Comparison of ENCODE assay signal across 16 cellular contexts in the genomic region with DNA sequence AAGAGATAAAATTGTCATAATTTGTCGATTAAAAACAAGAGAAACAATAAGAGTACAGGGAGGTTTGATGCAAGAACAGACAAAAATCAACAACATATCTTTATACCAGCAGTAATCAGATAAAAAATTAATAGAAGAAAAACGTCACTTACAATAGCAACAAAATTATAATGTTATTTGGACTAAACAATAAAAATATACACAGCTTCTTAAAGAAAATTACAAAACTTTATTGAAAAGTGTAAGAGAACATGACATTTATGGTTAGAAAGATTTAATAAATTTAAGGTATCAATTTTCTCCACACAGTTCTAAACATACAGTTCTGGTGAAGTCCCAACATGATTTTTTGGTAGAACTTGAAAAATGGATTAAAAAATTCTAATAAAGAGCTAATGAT. TPM values are rescaled to one million over a fixed set of nuclear protein-coding genes. Genes with fewer than 3 reads are reported as not detected.
DNase-seq lines count a peak whose midpoint lies in the region; ATAC-seq, FAIRE-seq and TF ChIP-seq lines count a peak whose summit lies in the region.
"Had no signal": no experiment of that assay in that cellular context is flagged by ENCODE, and none has a peak within 500 bp of the region (broad histone marks: within the 10 kb centered on the region; RNA-seq: fewer than 3 reads in every experiment).

No MANE protein-coding gene starts in this region.

- H3K27me3 ChIP-seq in naive thymus-derived CD4-positive, alpha-beta T cell (ENCODE audit: control insufficient read depth in 2 of 2, insufficient read depth in 2 of 2, low read length in 2 of 2): no peaks in the 10 kb centered on the region
- H3K27me3 ChIP-seq in SK-N-SH (ENCODE audit: insufficient read depth): no peaks in the 10 kb centered on the region
- H3K27me3 ChIP-seq in GM23248 (replicated peaks; ENCODE audit: insufficient read depth): no peaks in the 10 kb centered on the region

- CTCF ChIA-PET in naive thymus-derived CD4-positive, alpha-beta T cell (lab: Charles Lee): interaction anchor here (0.6 kb wide), 1 partner anchor 95 kb away, joined by 3 read pairs; no protein-coding TSS in a partner anchor
- CTCF ChIA-PET in SK-N-SH (lab: Yijun Ruan, JAX): interaction anchor here (0.7 to 1.4 kb wide), 2 partner anchors 11 to 32 kb away, joined by 3 to 4 read pairs; no protein-coding TSS in a partner anchor

- H3K27ac ChIP-seq in naive thymus-derived CD4-positive, alpha-beta T cell (ENCODE audit: low read depth, low read length): no peak overlapping the region
- no peak overlapping the region for H3K27ac ChIP-seq in SK-N-SH (ENCODE audit: low read depth in 2 of 2, low read length in 1 of 2)
- no peak overlapping the region for H3K27ac ChIP-seq in GM23248

- H3K36me3 Mint-ChIP-seq in activated T-cell treated with anti-CD3 and anti-CD28 coated beads, Interleukin-2, amount 50 U/mL, for 24 hours (ENCODE audit: low read depth): peaks cover 73% of the 10 kb centered on the region
- H3K36me3 Mint-ChIP-seq in activated T-helper 2 cell treated with anti-CD3 and anti-CD28 coated beads, Interferon-gamma antibody, Interleukin-2, Interleukin-4, amounts not matched to agents 10 μg/mL and 5 μg/mL and 100 μg/mL, durations not matched to agents 14 hours and 24 hours and 36 hours (ENCODE audit: low read depth): peaks cover 48% of the 10 kb centered on the region
- H3K36me3 Mint-ChIP-seq in naive thymus-derived CD4-positive, alpha-beta T cell: peaks cover 8 to 27% (median 24%) of the 10 kb centered on the region in 5 donors

- TF ChIP-seq CTCF in SK-N-SH (IDR thresholded peaks at IDR 0.05): no peak

- intact Hi-C loops in activated T-helper 2 cell treated with anti-CD3 and anti-CD28 coated beads, Interferon-gamma antibody, Interleukin-2, Interleukin-4, amounts not matched to agents 10 μg/mL and 5 μg/mL and 100 μg/mL, durations not matched to agents 14 hours and 24 hours and 36 hours (cut with micrococcal nuclease): no loop called here
- intact Hi-C loops in naive thymus-derived CD4-positive, alpha-beta T cell (cut with micrococcal nuclease): no loop called here

- peaks cover 50% of the 10 kb centered on the region for H3K4me1 Mint-ChIP-seq in activated T-cell treated with anti-CD3 and anti-CD28 coated beads, Interleukin-2, amount 50 U/mL, for 24 hours (ENCODE audit: low read depth)
- peaks cover 35% of the 10 kb centered on the region for H3K4me1 Mint-ChIP-seq in activated T-helper 2 cell treated with anti-CD3 and anti-CD28 coated beads, Interferon-gamma antibody, Interleukin-2, Interleukin-4, amounts not matched to agents 10 μg/mL and 5 μg/mL and 100 μg/mL, durations not matched to agents 14 hours and 24 hours and 36 hours (ENCODE audit: low read depth)
- H3K4me1 Mint-ChIP-seq in naive thymus-derived CD4-positive, alpha-beta T cell: peaks cover 23 to 71% (median 60%) of the 10 kb centered on the region in 7 donors

- peaks cover 0 to 22% of the 10 kb centered on the region in 2 donors for H3K4me1 ChIP-seq in naive thymus-derived CD4-positive, alpha-beta T cell (ENCODE audit: control insufficient read depth in 2 of 2, insufficient read depth in 2 of 2, low read length in 2 of 2)
- H3K4me1 ChIP-seq in SK-N-SH (ENCODE audit: control insufficient read depth in 1 of 2, insufficient read depth in 2 of 2, low read depth in 1 of 2, low read length in 1 of 2) (no peaks in the 10 kb centered on the region), GM23248 (ENCODE audit: insufficient read depth) (no peaks in the 10 kb centered on the region)

- in situ Hi-C loops in GM23248 (cut with MboI): no loop called here

- no peak overlapping the region for H3K4me2 ChIP-seq in SK-N-SH
- H3K4me2 ChIP-seq in GM23248 (ENCODE audit: unreplicated experiment): no peak overlapping the region

- peaks cover 33% of the 10 kb centered on the region for H4K20me1 ChIP-seq in SK-N-SH (ENCODE audit: insufficient read depth)
- no peaks in the 10 kb centered on the region; the same call in 1 of the 2 replicates for H4K20me1 ChIP-seq in GM23248 (ENCODE audit: insufficient read depth)

- TF ChIP-seq RAD21 in SK-N-SH (IDR thresholded peaks at IDR 0.05; ENCODE audit: low read length): no peak

- peak; percentile 3 for FAIRE-seq in G401.6 (lab: Jason Lieb, UNC)
- FAIRE-seq: A204.1 had no signal

- H3K9ac ChIP-seq in SK-N-SH (no peak overlapping the region), GM23248 (no peak overlapping the region)

- no peaks in the 10 kb centered on the region for H3K9me3 ChIP-seq in naive thymus-derived CD4-positive, alpha-beta T cell (ENCODE audit: control insufficient read depth in 2 of 3, low read length in 3 of 3)
- no peaks in the 10 kb centered on the region for H3K9me3 ChIP-seq in SK-N-SH
- H3K9me3 ChIP-seq in GM23248 (ENCODE audit: low read depth): no peaks in the 10 kb centered on the region

- no peaks in the 10 kb centered on the region for H3K9me2 ChIP-seq in SK-N-SH
- no peaks in the 10 kb centered on the region for H3K9me2 ChIP-seq in GM23248 (ENCODE audit: insufficient read depth)

- no peak overlapping the region for H3K4me3 Mint-ChIP-seq in activated T-cell treated with anti-CD3 and anti-CD28 coated beads, Interleukin-2, amount 50 U/mL, for 24 hours
- H3K4me3 Mint-ChIP-seq in activated T-helper 2 cell treated with anti-CD3 and anti-CD28 coated beads, Interferon-gamma antibody, Interleukin-2, Interleukin-4, amounts not matched to agents 10 μg/mL and 5 μg/mL and 100 μg/mL, durations not matched to agents 14 hours and 24 hours and 36 hours (ENCODE audit: low read depth): no peak overlapping the region
- peak overlapping the region in 6 of 10 donors; percentile 8 to 68 (median 25) for H3K4me3 Mint-ChIP-seq in naive thymus-derived CD4-positive, alpha-beta T cell
- H3K4me3 Mint-ChIP-seq: B cell; CD4-positive, alpha-beta T cell; HFFc6 had no signal

- no peaks in the 10 kb centered on the region for H3K9me3 Mint-ChIP-seq in activated T-cell treated with anti-CD3 and anti-CD28 coated beads, Interleukin-2, amount 50 U/mL, for 24 hours
- no peaks in the 10 kb centered on the region for H3K9me3 Mint-ChIP-seq in activated T-helper 2 cell treated with anti-CD3 and anti-CD28 coated beads, Interferon-gamma antibody, Interleukin-2, Interleukin-4, amounts not matched to agents 10 μg/mL and 5 μg/mL and 100 μg/mL, durations not matched to agents 14 hours and 24 hours and 36 hours
- H3K9me3 Mint-ChIP-seq in naive thymus-derived CD4-positive, alpha-beta T cell: no peaks in the 10 kb centered on the region
- H3K9me3 Mint-ChIP-seq: CD4-positive, alpha-beta T cell; HFFc6 had no signal

- no peak overlapping the region for H3K4me3 ChIP-seq in naive thymus-derived CD4-positive, alpha-beta T cell (ENCODE audit: low read length)
- H3K4me3 ChIP-seq in SK-N-SH (ENCODE audit: low read depth in 2 of 2, low read length in 1 of 2): no peak overlapping the region
- no peak overlapping the region for H3K4me3 ChIP-seq in GM23248

- TF ChIP-seq EP300 in SK-N-SH (IDR thresholded peaks at IDR 0.05; ENCODE audit: borderline replicate concordance in 1 of 2, low read depth in 1 of 2, low read length in 1 of 2): no peak

- no peaks in the 10 kb centered on the region for H3K27me3 Mint-ChIP-seq in activated T-cell treated with anti-CD3 and anti-CD28 coated beads, Interleukin-2, amount 50 U/mL, for 24 hours
- no peaks in the 10 kb centered on the region for H3K27me3 Mint-ChIP-seq in activated T-helper 2 cell treated with anti-CD3 and anti-CD28 coated beads, Interferon-gamma antibody, Interleukin-2, Interleukin-4, amounts not matched to agents 10 μg/mL and 5 μg/mL and 100 μg/mL, durations not matched to agents 14 hours and 24 hours and 36 hours (ENCODE audit: low read depth)
- H3K27me3 Mint-ChIP-seq in naive thymus-derived CD4-positive, alpha-beta T cell: no peaks in the 10 kb centered on the region
- H3K27me3 Mint-ChIP-seq: B cell; CD4-positive, alpha-beta T cell had no signal

- ATAC-seq in naive thymus-derived CD4-positive, alpha-beta T cell: no peak

- peak overlapping the region; percentile 9 for H3K27ac Mint-ChIP-seq in activated T-cell treated with anti-CD3 and anti-CD28 coated beads, Interleukin-2, amount 50 U/mL, for 24 hours
- peak overlapping the region; percentile 29 for H3K27ac Mint-ChIP-seq in activated T-helper 2 cell treated with anti-CD3 and anti-CD28 coated beads, Interferon-gamma antibody, Interleukin-2, Interleukin-4, amounts not matched to agents 10 μg/mL and 5 μg/mL and 100 μg/mL, durations not matched to agents 14 hours and 24 hours and 36 hours
- peak overlapping the region in 7 of 9 donors; percentile 6 to 86 (median 78) for H3K27ac Mint-ChIP-seq in naive thymus-derived CD4-positive, alpha-beta T cell
- H3K27ac Mint-ChIP-seq: B cell; CD4-positive, alpha-beta T cell; HFFc6 had no signal

- POLR2A ChIA-PET in naive thymus-derived CD4-positive, alpha-beta T cell (lab: Charles Lee): interaction anchor here (1.0 to 1.6 kb wide), 2 partner anchors 13 to 86 kb away, joined by 3 to 5 read pairs; a partner anchor contains a TSS
- POLR2A ChIA-PET in SK-N-SH (lab: Yijun Ruan, JAX): no interaction called here

- H2AFZ ChIP-seq in SK-N-SH (ENCODE audit: low read depth) (no peak overlapping the region), GM23248 (no peak overlapping the region)

- peaks cover 0 to 5% (median 0%) of the 10 kb centered on the region in 3 experiments for H3K36me3 ChIP-seq in naive thymus-derived CD4-positive, alpha-beta T cell (ENCODE audit: control insufficient read depth in 2 of 3, insufficient read depth in 3 of 3, low read length in 3 of 3)
- H3K36me3 ChIP-seq in SK-N-SH (replicated peaks in 1 of 2; ENCODE audit: control insufficient read depth in 1 of 2, insufficient read depth in 2 of 2, low read length in 1 of 2) (peaks cover 0 to 13% of the 10 kb centered on the region in 2 experiments), GM23248 (ENCODE audit: low read depth) (no peaks in the 10 kb centered on the region; the same call in 1 of the 2 replicates)

- H3F3A ChIP-seq in SK-N-SH (replicated peaks; ENCODE audit: insufficient read depth): no peaks in the 10 kb centered on the region
- no peaks in the 10 kb centered on the region for H3F3A ChIP-seq in GM23248 (ENCODE audit: insufficient read depth)

- 73% methylated on average over 2 of the region's 2 CpGs for WGBS in SK-N-SH (ENCODE audit: low lambda C conversion rate)
- 82 to 93% methylated on average over 2 of the region's 2 CpGs for whole genome bisulfite sequencing in GM23248 (ENCODE audit: low coverage in 1 of 2, low lambda C conversion rate in 2 of 2, missing lambda C conversion rate in 2 of 2), 2 experiments

- DNase-seq in activated T-cell treated with anti-CD3 and anti-CD28 coated beads, Interleukin-2, amount 50 U/mL, for 24 hours: no peak
- no peak for DNase-seq in activated T-cell treated with anti-CD3 and anti-CD28 coated beads, Interleukin-2, amount 50 U/mL, for 1 hour
- DNase-seq in activated T-helper 2 cell treated with anti-CD3 and anti-CD28 coated beads, Interferon-gamma antibody, Interleukin-2, Interleukin-4, amounts not matched to agents 10 μg/mL and 5 μg/mL and 100 μg/mL, durations not matched to agents 14 hours and 24 hours and 36 hours (ENCODE audit: low spot score): no peak
- no peak for DNase-seq in naive thymus-derived CD4-positive, alpha-beta T cell
- DNase-seq in SIG-M5 (lab: John Stamatoyannopoulos, UW) (no peak), SK-N-SH (no peak), GM23248 (no peak)
- DNase-seq: C1 segment of cervical spinal cord; Calu3; CD4-positive, alpha-beta T cell; DMS 273 treated with DMSO at 0.1 percent for 48 hours; HCEC 1CT; HFFc6 had no signal

- H3K79me2 ChIP-seq in SK-N-SH (ENCODE audit: insufficient read depth) (peaks cover 97% of the 10 kb centered on the region), GM23248 (ENCODE audit: insufficient read depth) (peaks cover 100% of the 10 kb centered on the region)

RNA-seq across cellular contexts. Expression of a gene that starts 12.8 kb away (rescaled TPM):
- total RNA-seq in activated T-helper 2 cell treated with anti-CD3 and anti-CD28 coated beads, Interferon-gamma antibody, Interleukin-2, Interleukin-4, amounts not matched to agents 10 μg/mL and 5 μg/mL and 100 μg/mL, durations not matched to agents 14 hours and 24 hours and 36 hours: 84.9 and 100 TPM in 2 replicates
- 100 to 1,000 TPM in 1 of 5 experiments, 10 to 100 TPM in 4; 72.3 to 142 (median 80.7) TPM for total RNA-seq in naive thymus-derived CD4-positive, alpha-beta T cell
- 100 to 1,000 TPM in 1 of 2 donors, 10 to 100 TPM in 1; 98.4 to 140 TPM for polyA plus RNA-seq in naive thymus-derived CD4-positive, alpha-beta T cell
- 17.6 and 22.3 TPM in 2 replicates for polyA plus RNA-seq in SK-N-SH (2012; rRNA removed)
- 18.5 and 20.9 TPM in 2 replicates for polyA plus RNA-seq in SK-N-SH (2012; cell fraction: cytosol; rRNA removed)
- 13.2 and 14.4 TPM in 2 replicates for polyA plus RNA-seq in SK-N-SH (2012; cell fraction: nucleus; rRNA removed)
- 14.4 and 26.4 TPM in 2 replicates for total RNA-seq in GM23248 (2014; rRNA removed; shearing (Covaris generic))
- 15.4 and 19.6 TPM in 2 replicates for polyA plus RNA-seq in GM23248 (2016; fragmentation: Nextera tagmentation; extraction: Ambion mirVana)

Comparison
In these comparisons a context has a peak if more than half of its experiments do, and no peak if none do; other contexts are left out.
1. H3K27ac Mint-ChIP-seq: peak in every context shown above with its lines; median percentile 78 in naive thymus-derived CD4-positive, alpha-beta T cell; 29 in activated T-helper 2 cell treated with anti-CD3 and anti-CD28 coated beads, Interferon-gamma antibody, Interleukin-2, Interleukin-4, amounts not matched to agents 10 μg/mL and 5 μg/mL and 100 μg/mL, durations not matched to agents 14 hours and 24 hours and 36 hours; 9 in activated T-cell treated with anti-CD3 and anti-CD28 coated beads, Interleukin-2, amount 50 U/mL, for 24 hours.
2. H3K4me3 Mint-ChIP-seq: peak in naive thymus-derived CD4-positive, alpha-beta T cell (6 of 10); none in activated T-cell treated with anti-CD3 and anti-CD28 coated beads, Interleukin-2, amount 50 U/mL, for 24 hours (single experiment) and activated T-helper 2 cell treated with anti-CD3 and anti-CD28 coated beads, Interferon-gamma antibody, Interleukin-2, Interleukin-4, amounts not matched to agents 10 μg/mL and 5 μg/mL and 100 μg/mL, durations not matched to agents 14 hours and 24 hours and 36 hours (single experiment).